Comparison of ENCODE assay signal across 25 cellular contexts in the genomic region with DNA sequence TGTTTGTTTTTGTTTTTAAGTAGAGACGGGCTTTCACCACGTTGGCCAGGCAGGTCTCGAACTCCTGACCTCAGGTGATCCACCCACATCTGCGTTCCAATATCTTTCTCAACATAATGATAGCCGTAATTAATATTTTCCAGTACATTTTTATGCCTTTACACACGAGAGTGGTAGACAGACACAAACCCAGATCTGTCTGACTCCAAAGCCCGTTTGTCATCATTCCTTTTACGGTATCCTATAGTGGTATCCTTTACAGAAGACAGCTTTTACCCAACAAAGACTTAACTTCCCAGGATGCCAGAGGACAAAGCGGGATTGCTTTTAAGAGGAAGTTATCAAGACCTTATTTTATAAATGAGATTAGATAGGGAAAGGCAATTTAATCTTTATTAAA.
"Had no signal": no experiment of that assay in that cellular context is flagged by ENCODE, and none has a peak within 500 bp of the region (broad histone marks: within the 10 kb centered on the region; RNA-seq: fewer than 3 reads in every experiment).

No MANE protein-coding gene starts in this region.

- FAIRE-seq: frontal cortex had no signal

- H3K36me3 ChIP-seq: colonic mucosa had no signal

- H3K27me3 ChIP-seq: ascending aorta, breast epithelium, cardiac muscle cell, colonic mucosa had no signal

- H3K4me1 ChIP-seq: ascending aorta, breast epithelium, colonic mucosa had no signal

- H3K9me3 ChIP-seq: ascending aorta, breast epithelium, colonic mucosa had no signal

- H3K4me3 ChIP-seq: ascending aorta, breast epithelium, cardiac muscle cell, colonic mucosa had no signal

- H3K27ac ChIP-seq: ascending aorta, breast epithelium, cardiac muscle cell, colonic mucosa had no signal

- ATAC-seq: activated CD4-positive, alpha-beta T cell treated with anti-CD3 and anti-CD28 coated beads for 36 hours; activated CD8-positive, alpha-beta T cell treated with anti-CD3 and anti-CD28 coated beads for 36 hours; activated naive CD4-positive, alpha-beta T cell treated with anti-CD3 and anti-CD28 coated beads, Interleukin-2, amount 50 U/mL, for 72 hours; activated T-cell treated with anti-CD3 and anti-CD28 coated beads, Interleukin-2, amount 50 U/mL, for 4 hours; esophagus mucosa had no signal

- DNase-seq: activated CD4-positive, alpha-beta T cell treated with anti-CD3 and anti-CD28 coated beads for 36 hours; activated CD4-positive, alpha-beta T cell treated with anti-CD3 and anti-CD28 coated beads, Interleukin-2, amount 10 ng/mL, durations not matched to agents 24 days and 14 days; activated CD4-positive, alpha-beta T cell treated with anti-CD3 and anti-CD28 coated beads, Interleukin-2, amount 50 U/mL, for 4 hours; activated CD4-positive, CD25-positive, alpha-beta regulatory T cell; activated CD4-positive, CD25-positive, alpha-beta regulatory T cell treated with anti-CD3 and anti-CD28 coated beads, Interleukin-2, amount 50 U/mL, for 72 hours; activated CD8-positive, alpha-beta memory T cell treated with anti-CD3 and anti-CD28 coated beads for 24 hours; activated CD8-positive, alpha-beta T cell treated with anti-CD3 and anti-CD28 coated beads for 36 hours; activated effector memory CD4-positive, alpha-beta T cell treated with anti-CD3 and anti-CD28 coated beads, Interleukin-2, amount 50 U/mL, for 16 hours; activated naive CD4-positive, alpha-beta T cell; activated naive CD4-positive, alpha-beta T cell treated with anti-CD3 and anti-CD28 coated beads, Interleukin-2, amount 10 ng/mL, durations not matched to agents 7 days and 5 days; activated naive CD8-positive, alpha-beta T cell treated with anti-CD3 and anti-CD28 coated beads, Interleukin-2, amount 10 ng/mL, durations not matched to agents 7 days and 5 days; activated T-cell treated with anti-CD3 and anti-CD28 coated beads, Interleukin-2, amount 50 U/mL, for 4 hours; central memory CD4-positive, alpha-beta T cell; cerebellar nuclear complex; colonic mucosa; effector CD8-positive, alpha-beta T cell; foreskin fibroblast; head of caudate nucleus; T-helper 2 cell had no signal
